Comparison of ENCODE assay signal across 9 cellular contexts in the genomic region with DNA sequence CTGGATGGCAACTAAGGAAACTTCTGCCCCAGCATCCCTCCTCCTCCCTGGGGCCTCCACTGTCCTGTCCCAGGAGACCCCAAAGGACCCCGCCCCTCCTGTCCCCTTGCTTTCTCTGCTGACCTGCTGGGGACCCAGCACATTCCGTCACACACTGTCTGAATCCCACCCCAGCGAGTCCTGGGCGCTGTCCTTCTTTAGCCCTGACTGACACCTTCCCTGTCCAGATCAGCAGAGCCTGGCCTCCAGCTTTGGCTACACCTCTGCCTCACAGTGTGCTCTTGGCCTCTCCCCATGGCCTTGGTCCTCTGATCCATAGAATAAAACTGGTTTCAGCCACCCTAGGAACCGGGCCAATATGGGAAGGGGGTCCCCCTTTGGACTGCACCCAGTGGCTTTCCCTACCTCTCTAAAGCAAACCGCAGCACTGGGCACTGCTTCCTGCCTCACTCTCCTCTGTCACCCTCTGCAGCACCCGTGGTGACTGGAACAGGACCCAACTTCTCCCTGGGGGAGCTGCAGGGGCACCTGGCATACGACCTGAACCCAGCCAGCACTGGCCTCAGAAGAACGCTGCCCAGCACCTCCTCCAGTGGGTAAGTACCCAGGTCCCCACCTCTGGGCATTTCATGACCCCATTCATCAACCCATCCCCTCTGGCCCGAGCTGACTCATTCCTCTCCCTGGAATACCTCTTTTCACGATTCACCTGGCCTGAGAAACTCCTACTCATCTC. TPM values are rescaled to one million over a fixed set of nuclear protein-coding genes. Genes with fewer than 3 reads are reported as not detected.
DNase-seq lines count a peak whose midpoint lies in the region; ATAC-seq and TF ChIP-seq lines count a peak whose summit lies in the region.
"Had no signal": no experiment of that assay in that cellular context is flagged by ENCODE, and none has a peak within 500 bp of the region (broad histone marks: within the 10 kb centered on the region; RNA-seq: fewer than 3 reads in every experiment).

No MANE protein-coding gene starts in this region.

- no peak for TF ChIP-seq EP300 in transverse colon (IDR thresholded peaks at IDR 0.05; ENCODE audit: low read depth)

- no peak for ATAC-seq in GM18867 (IDR thresholded peaks at IDR 0.05; ENCODE audit: unreplicated experiment)

- no peaks in the 10 kb centered on the region for H3K27me3 Mint-ChIP-seq in activated naive CD4-positive, alpha-beta T cell treated with anti-CD3 and anti-CD28 coated beads, Interleukin-2, amount 10 ng/mL, durations not matched to agents 7 days and 5 days

- in situ Hi-C loops in transverse colon (cut with MboI; ENCODE audit: low pct_ligation_motif_present in 1 of 4, low pct_unique_long_range_greater_than_20kb in 1 of 4, low sequenced_read_pairs in 3 of 4) = loop anchor here in 3 of 4 donors (10.0 kb wide), 1 partner anchor 109 kb away; no protein-coding TSS in a partner anchor

- peak overlapping the region; percentile 45 to 93 (median 72) for H3K27ac ChIP-seq in adrenal gland
- H3K27ac ChIP-seq in mesodermal cell (ENCODE audit: low read depth, low read length, severe bottlenecking) = no peak overlapping the region
- H3K27ac ChIP-seq in transverse colon = peak overlapping the region; percentile 84 to 90 (median 88)

- H3K27me3 ChIP-seq in adrenal gland (no peaks in the 10 kb centered on the region), transverse colon (no peaks in the 10 kb centered on the region)

- H3K36me3 ChIP-seq in adrenal gland (replicated peaks in 1 of 2) (peaks cover 0 to 60% of the 10 kb centered on the region in 2 donors), mesodermal cell (ENCODE audit: control insufficient read depth, insufficient read depth, low read length) (no peaks in the 10 kb centered on the region), transverse colon (no peaks in the 10 kb centered on the region)

- H3K4me1 ChIP-seq in adrenal gland (replicated peaks in 1 of 2) (peaks cover 12 to 58% of the 10 kb centered on the region in 2 donors), mesodermal cell (ENCODE audit: control insufficient read depth, insufficient read depth, low read length, poor library complexity, severe bottlenecking) (no peaks in the 10 kb centered on the region), transverse colon (peaks cover 18 to 38% (median 23%) of the 10 kb centered on the region in 4 donors)

- 80 to 86% (median 85%) methylated on average over 11 of the region's 11 CpGs for WGBS in adrenal gland, 4 donors
- WGBS in mesodermal cell (ENCODE audit: insufficient coverage in 2 of 2), 2 experiments = 82 to 92% methylated on average over 9 to 11 of the region's 11 CpGs
- WGBS in transverse colon (ENCODE audit: low coverage in 1 of 2), 2 donors = 86 to 100% methylated on average over 3 to 11 of the region's 11 CpGs

- peak overlapping the region; percentile 95 for H3K27ac Mint-ChIP-seq in activated naive CD4-positive, alpha-beta T cell treated with anti-CD3 and anti-CD28 coated beads, Interleukin-2, amount 10 ng/mL, durations not matched to agents 7 days and 5 days

- peaks cover 17% of the 10 kb centered on the region for H3K4me1 Mint-ChIP-seq in activated naive CD4-positive, alpha-beta T cell treated with anti-CD3 and anti-CD28 coated beads, Interleukin-2, amount 10 ng/mL, durations not matched to agents 7 days and 5 days

- peaks cover 19% of the 10 kb centered on the region for H3K36me3 Mint-ChIP-seq in activated naive CD4-positive, alpha-beta T cell treated with anti-CD3 and anti-CD28 coated beads, Interleukin-2, amount 10 ng/mL, durations not matched to agents 7 days and 5 days

- H3K9me3 Mint-ChIP-seq in activated naive CD4-positive, alpha-beta T cell treated with anti-CD3 and anti-CD28 coated beads, Interleukin-2, amount 10 ng/mL, durations not matched to agents 7 days and 5 days = peaks cover 6% of the 10 kb centered on the region

- DNase-seq in activated naive CD4-positive, alpha-beta T cell treated with anti-CD3 and anti-CD28 coated beads, Interleukin-2, amount 10 ng/mL, durations not matched to agents 7 days and 5 days = no peak
- no peak for DNase-seq in activated naive CD4-positive, alpha-beta T cell (lab: John Stamatoyannopoulos, UW)
- DNase-seq in adrenal gland (no peak), transverse colon (no peak), NCI-H69 (lab: John Stamatoyannopoulos, UW) (no peak), occipital lobe (lab: John Stamatoyannopoulos, UW) (no peak)

- TF ChIP-seq POLR2A in adrenal gland (IDR thresholded peaks at IDR 0.05) (no peak), transverse colon (IDR thresholded peaks at IDR 0.05) (no peak)

- H3K9me3 ChIP-seq in adrenal gland (replicated peaks in 1 of 3) (no peaks in the 10 kb centered on the region), mesodermal cell (ENCODE audit: control insufficient read depth, low read length) (peaks cover 7% of the 10 kb centered on the region), transverse colon (no peaks in the 10 kb centered on the region)

- CTCF ChIA-PET in activated naive CD4-positive, alpha-beta T cell treated with anti-CD3 and anti-CD28 coated beads, Interleukin-2, amount 10 ng/mL, durations not matched to agents 7 days and 5 days (lab: Charles Lee) = interaction anchor here (1.0 to 1.5 kb wide), 3 partner anchors 106 to 129 kb away, joined by 3 to 5 read pairs (median 4); no protein-coding TSS in a partner anchor

- intact Hi-C loops in adrenal gland (cut with DNase I) (no loop called here), transverse colon (cut with DNase I; ENCODE audit: low total_unique reads) (loop anchor here (5.0 kb wide), 1 partner anchor 97 kb away; no protein-coding TSS in a partner anchor)

- no peak for TF ChIP-seq CTCF in adrenal gland (IDR thresholded peaks at IDR 0.05)
- TF ChIP-seq CTCF in transverse colon (IDR thresholded peaks at IDR 0.05) = no peak

- H3K4me3 ChIP-seq in adrenal gland = peak overlapping the region in 1 of 4 donors; percentile 41
- peak overlapping the region; percentile 57 for H3K4me3 ChIP-seq in mesodermal cell (ENCODE audit: extremely low read depth, insufficient read depth, low read length, poor library complexity, severe bottlenecking)
- no peak overlapping the region for H3K4me3 ChIP-seq in transverse colon

- H3K4me3 Mint-ChIP-seq in activated naive CD4-positive, alpha-beta T cell treated with anti-CD3 and anti-CD28 coated beads, Interleukin-2, amount 10 ng/mL, durations not matched to agents 7 days and 5 days = peak overlapping the region; percentile 96

RNA-seq across cellular contexts. Expression of gene SMIM24, which starts 46.4 kb away (rescaled TPM):
- total RNA-seq in adrenal gland = under 1 TPM in 1 of 8 donors, not detected in 7; 0.36 TPM
- under 1 TPM in 1 of 3 donors, not detected in 2; 0.48 TPM for polyA plus RNA-seq in adrenal gland
- 1.5 TPM for polyA plus RNA-seq in mesodermal cell (2013, experiment 1 of 2)
- polyA plus RNA-seq in mesodermal cell (2013, experiment 2 of 2) = 0.81 TPM
- 100 to 1,000 TPM in 1 of 4 donors, 10 to 100 TPM in 3; 18.7 to 100 (median 85.5) TPM for total RNA-seq in transverse colon
- total RNA-seq in occipital lobe = not detected

RNA-seq across cellular contexts. Expression of gene SMIM44, which starts 49.3 kb away (rescaled TPM):
- total RNA-seq in adrenal gland (not detected), transverse colon (10 to 100 TPM in 1 of 4 donors, 1 to 10 TPM in 1, not detected in 2; 4.1 to 15.3 TPM), occipital lobe (not detected)
- not detected for polyA plus RNA-seq in adrenal gland
- polyA plus RNA-seq in mesodermal cell (2013, experiment 1 of 2) = not detected
- polyA plus RNA-seq in mesodermal cell (2013, experiment 2 of 2) = not detected
- total RNA-seq: LHCN-M2 had no signal

Comparison
In these comparisons a context has a peak if more than half of its experiments do, and no peak if none do; other contexts are left out.
1. RNA of gene SMIM24, which starts 46.4 kb away (total RNA-seq): 18.7 to 100 TPM in transverse colon; 0.36 TPM in adrenal gland and not detected in occipital lobe (single experiment); every median in the first group is over 10 times any median in the second.